Comparison of ENCODE assay signal across 1 cellular context in the genomic region with DNA sequence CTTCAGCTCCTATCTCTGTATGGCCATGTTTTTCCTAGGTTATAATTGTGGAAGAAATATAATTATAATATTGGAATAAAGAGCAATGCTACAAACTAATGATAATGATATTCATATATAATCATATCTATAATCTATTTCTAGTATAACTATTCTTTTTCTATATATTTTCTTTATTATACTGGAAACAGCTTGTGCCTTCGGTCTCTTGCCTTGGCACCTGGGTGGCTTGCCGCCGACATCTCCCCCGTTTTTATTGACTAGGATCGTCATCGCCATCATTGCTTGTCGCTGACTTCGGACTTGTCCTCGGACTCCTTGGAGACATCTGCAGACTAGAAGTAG.
TF ChIP-seq lines count a peak whose summit lies in the region.

No MANE protein-coding gene starts in this region.

TF ChIP-seq in HepG2, 621 proteins besides CTCF, POLR2A, EP300 and RAD21:
- TF ChIP-seq FOXJ3 (CRISPR knock-in tag; IDR thresholded peaks at IDR 0.05; ENCODE audit: borderline replicate concordance) (no peak), ZNF446 (CRISPR knock-in tag; IDR thresholded peaks at IDR 0.05) (no peak), ZFP36L1 (CRISPR knock-in tag; IDR thresholded peaks at IDR 0.05) (0 out of 2 replicates have a peak, but pooled peaks have one; percentile 1)
